7 cellular contexts compared by ENCODE assay signal in the genomic region with DNA sequence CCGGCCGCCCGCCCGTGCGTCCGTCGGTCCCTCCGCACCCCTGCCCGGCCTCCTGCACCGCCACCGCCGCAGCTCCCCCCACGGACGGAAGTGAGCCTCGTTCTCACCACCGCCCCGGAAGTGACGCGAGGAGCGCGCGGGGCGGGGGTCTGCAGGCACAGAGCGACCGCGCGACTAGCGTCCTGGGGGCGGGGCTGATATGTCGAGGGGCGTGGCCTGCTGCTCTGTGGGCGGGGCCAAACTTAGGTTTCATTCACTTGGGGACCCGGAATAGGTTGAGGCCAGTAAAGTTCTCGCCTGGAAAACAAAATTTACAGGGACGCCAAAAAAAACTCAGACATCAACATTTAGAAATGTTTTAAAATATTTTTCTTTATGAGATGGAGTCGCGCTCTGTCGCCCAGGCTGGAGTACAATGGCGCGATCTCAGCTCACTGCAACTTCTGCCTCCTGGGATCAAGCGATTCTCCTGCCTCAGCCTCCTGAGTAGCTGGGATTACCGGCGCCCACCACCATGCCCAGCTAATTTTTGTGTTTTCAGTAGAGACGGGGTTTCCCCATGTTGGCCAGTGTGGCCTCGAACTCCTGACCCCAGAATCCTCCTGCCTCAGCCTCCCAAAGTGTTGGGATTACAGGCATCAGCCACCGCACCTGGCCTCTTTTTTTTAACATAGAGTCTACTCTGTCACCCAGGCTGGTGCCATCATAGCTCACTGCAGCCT. TPM values are rescaled to one million over a fixed set of nuclear protein-coding genes. Genes with fewer than 3 reads are reported as not detected.
DNase-seq lines count a peak whose midpoint lies in the region; ATAC-seq and TF ChIP-seq lines count a peak whose summit lies in the region.
"Not testable (repeated sequence)": the region's sequence is repeated elsewhere in the genome, so short reads cannot be mapped to it uniquely, and the experiment has no call there.

A gene (minus strand): TSS at position 99 of the 722 bp plus-strand sequence. CDS start 3,930 bp downstream, outside the sequence.

- H3K36me3 ChIP-seq in iPS-15b (ENCODE audit: control insufficient read depth, insufficient read depth, low read length); sigmoid colon: not testable (repeated sequence)

- not testable (repeated sequence) for H3K9me3 ChIP-seq in iPS-15b (ENCODE audit: control insufficient read depth, insufficient read depth, low read length); sigmoid colon

- TF ChIP-seq CTCF in WI38 (IDR thresholded peaks at IDR 0.05; ENCODE audit: low read depth, low read length); sigmoid colon (IDR thresholded peaks at IDR 0.05): not testable (repeated sequence)

- intact Hi-C loops in sigmoid colon (cut with DNase I), result not testable (repeated sequence)

- peak within 1 kb of the TSS; percentile 70 for H3K9ac ChIP-seq in iPS-15b (ENCODE audit: low read depth, low read length)

- peaks cover 13% of the 10 kb centered on the region for H3K4me1 ChIP-seq in iPS-15b (ENCODE audit: control insufficient read depth, insufficient read depth, low read length)
- H3K4me1 ChIP-seq in sigmoid colon, result peaks cover 0 to 46% (median 40%) of the 10 kb centered on the region in 4 donors

- peak in 1 of 2 donors; percentile 53 for TF ChIP-seq POLR2A in sigmoid colon (IDR thresholded peaks at IDR 0.05)

- TF ChIP-seq EP300 in sigmoid colon (IDR thresholded peaks at IDR 0.05), result not testable (repeated sequence)

- ATAC-seq in GM18519 (IDR thresholded peaks at IDR 0.05; ENCODE audit: low FRiP score, unreplicated experiment) (peak; percentile 42), HG03135 (IDR thresholded peaks at IDR 0.05; ENCODE audit: unreplicated experiment) (peak; percentile 68)

- not testable (repeated sequence) for H3K27me3 ChIP-seq in iPS-15b (ENCODE audit: control insufficient read depth, insufficient read depth, low read length); sigmoid colon

- in situ Hi-C loops in T47D (cut with HindIII; ENCODE audit: low pct_unique_long_range_greater_than_20kb, low sequenced_read_pairs), result not testable (repeated sequence)

- H3K4me3 ChIP-seq in WI38 (ENCODE audit: low read depth, low read length) (peak within 1 kb of the TSS; percentile 96), iPS-15b (ENCODE audit: low read depth, low read length) (peak within 1 kb of the TSS; percentile 79), sigmoid colon (peak within 1 kb of the TSS; percentile 65 to 93 (median 86))

- H3K27ac ChIP-seq in sigmoid colon, result peak within 1 kb of the TSS; percentile 79 to 84 (median 82)

- WGBS in sigmoid colon, 2 donors, result 19 to 20% methylated on average over 46 of the region's 46 CpGs

- peak; percentile 95 for DNase-seq in NCI-H345 (lab: John Stamatoyannopoulos, UW)
- peak; percentile 83 to 93 for DNase-seq in T47D (ENCODE audit: low read depth in 1 of 2, low spot score in 1 of 2)
- DNase-seq in sigmoid colon, result peak; percentile 97

RNA-seq across cellular contexts. Expression of the gene that starts here (rescaled TPM):
- 10 to 100 TPM; 86.6 to 97.1 (median 92.7) TPM for total RNA-seq in sigmoid colon
- 10 to 100 TPM; 60.7 to 76.3 (median 69.4) TPM for polyA plus RNA-seq in sigmoid colon

Comparison
In these comparisons a context has a peak if more than half of its experiments do, and no peak if none do; other contexts are left out.
1. Peak in every context shown above with its lines: DNase-seq, ATAC-seq, H3K4me3 ChIP-seq and H3K27ac ChIP-seq.